18 cellular contexts compared by ENCODE assay signal in genomic region chr15:48601095-48601494, GRCh38. TPM values are rescaled to one million over a fixed set of nuclear protein-coding genes. Genes with fewer than 3 reads are reported as not detected.
DNase-seq lines count a peak whose midpoint lies in the region; FAIRE-seq and TF ChIP-seq lines count a peak whose summit lies in the region.
"Had no signal": no experiment of that assay in that cellular context is flagged by ENCODE, and none has a peak within 500 bp of the region (broad histone marks: within the 10 kb centered on the region; RNA-seq: fewer than 3 reads in every experiment).

No MANE protein-coding gene starts in this region.

- TF ChIP-seq CTCF in HFFc6 (IDR thresholded peaks at IDR 0.05) (no peak), chondrocyte (IDR thresholded peaks at IDR 0.05) (no peak), osteocyte (IDR thresholded peaks at IDR 0.05) (no peak)

- no peak overlapping the region for H2AFZ ChIP-seq in ACC112 (ENCODE audit: low read length, unreplicated experiment)

- H3K9me3 Mint-ChIP-seq in HFFc6: no peaks in the 10 kb centered on the region
- no peaks in the 10 kb centered on the region for H3K9me3 Mint-ChIP-seq in chondrocyte (ENCODE audit: low read depth)
- no peaks in the 10 kb centered on the region for H3K9me3 Mint-ChIP-seq in osteocyte (ENCODE audit: unreplicated experiment)

- H3K36me3 Mint-ChIP-seq in HFFc6 (ENCODE audit: low read depth) (peaks cover 46% of the 10 kb centered on the region), chondrocyte (ENCODE audit: low read depth) (peaks cover 31% of the 10 kb centered on the region), osteocyte (ENCODE audit: unreplicated experiment) (peaks cover 51% of the 10 kb centered on the region)
- H3K36me3 Mint-ChIP-seq: CD14-positive monocyte had no signal

- H3K27me3 Mint-ChIP-seq in HFFc6 (ENCODE audit: insufficient read depth): peaks cover 2% of the 10 kb centered on the region
- no peaks in the 10 kb centered on the region for H3K27me3 Mint-ChIP-seq in chondrocyte (ENCODE audit: low read depth)
- no peaks in the 10 kb centered on the region for H3K27me3 Mint-ChIP-seq in osteocyte (ENCODE audit: unreplicated experiment)

- no peak for FAIRE-seq in HTR-8/SVneo (lab: Jason Lieb, UNC)
- FAIRE-seq: H54 had no signal

- DNase-seq in HFFc6 (no peak), chondrocyte (ENCODE audit: low spot score) (no peak), osteocyte (ENCODE audit: extremely low spot score, unreplicated experiment) (no peak), HTR-8/SVneo (ENCODE audit: insufficient read length, low spot score) (no peak)
- no peak for DNase-seq in effector CD8-positive, alpha-beta T cell (lab: John Stamatoyannopoulos, UW)
- no peak for DNase-seq in stimulated activated CD4-positive, alpha-beta T cell treated with anti-CD3 and anti-CD28 coated beads, Interleukin-12 subunit alpha, Interleukin-12 subunit beta, amount 100 ng/mL, for 4 hours
- DNase-seq: DMS79 treated with DMSO at 0.1 percent for 48 hours, Kasumi-1, MG63, NCI-H1092, NCI-H146, NCI-H2029 treated with DMSO at 0.1 percent for 48 hours, NCI-H748 treated with DMSO at 0.1 percent for 48 hours, SIG-M5 had no signal

- no peaks in the 10 kb centered on the region for H3K27me3 ChIP-seq in ACC112 (ENCODE audit: insufficient read depth, low read length)
- H3K27me3 ChIP-seq: MG63 had no signal

- H3K79me2 ChIP-seq in ACC112 (ENCODE audit: control insufficient read depth, insufficient read depth, low read length, unreplicated experiment): peaks cover 48% of the 10 kb centered on the region

- H3K4me3 ChIP-seq in ACC112 (ENCODE audit: low read depth, low read length): no peak overlapping the region
- H3K4me3 ChIP-seq: MG63 had no signal

- H3K27ac ChIP-seq in ACC112 (ENCODE audit: low read depth, low read length): peak overlapping the region; percentile 67; the same call in 1 of the 2 replicates
- H3K27ac ChIP-seq: HL-60 had no signal

- H3K27ac Mint-ChIP-seq in HFFc6: peak overlapping the region; percentile 85
- peak overlapping the region; percentile 93 for H3K27ac Mint-ChIP-seq in chondrocyte (ENCODE audit: unreplicated experiment)
- H3K27ac Mint-ChIP-seq in osteocyte (ENCODE audit: unreplicated experiment): peak overlapping the region; percentile 91
- H3K27ac Mint-ChIP-seq: CD14-positive monocyte had no signal

- peaks cover 49% of the 10 kb centered on the region for H3K36me3 ChIP-seq in ACC112 (ENCODE audit: insufficient read depth, low read length)

- H3K4me1 Mint-ChIP-seq in HFFc6 (ENCODE audit: low read depth): peaks cover 57% of the 10 kb centered on the region
- H3K4me1 Mint-ChIP-seq in chondrocyte (ENCODE audit: low read depth): peaks cover 60% of the 10 kb centered on the region
- peaks cover 46% of the 10 kb centered on the region for H3K4me1 Mint-ChIP-seq in osteocyte (ENCODE audit: unreplicated experiment)

- H3K4me3 Mint-ChIP-seq in HFFc6 (no peak overlapping the region), chondrocyte (ENCODE audit: unreplicated experiment) (no peak overlapping the region), osteocyte (ENCODE audit: unreplicated experiment) (no peak overlapping the region)
- H3K4me3 Mint-ChIP-seq: CD14-positive monocyte had no signal

- peaks cover 38% of the 10 kb centered on the region for H3K4me1 ChIP-seq in ACC112 (ENCODE audit: control insufficient read depth, insufficient read depth, low read length, unreplicated experiment)

RNA-seq across cellular contexts. Expression of gene FBN1, which starts 44.4 kb away (rescaled TPM):
- 100 to 1,000 TPM; 584 to 754 (median 609) TPM for total RNA-seq in HFFc6 (2021; fragmentation: NEBNext Ultra II Directional; extraction: Animal tissue kit (Norgen Biotek cat#: 25700))
- total RNA-seq in chondrocyte (1,183 to 1,794 TPM (median 1,190 TPM) in 3 replicates), osteocyte (1,012 and 1,104 TPM in 2 replicates)
